ENCODE assay signal across 22 cellular contexts in the genomic region with DNA sequence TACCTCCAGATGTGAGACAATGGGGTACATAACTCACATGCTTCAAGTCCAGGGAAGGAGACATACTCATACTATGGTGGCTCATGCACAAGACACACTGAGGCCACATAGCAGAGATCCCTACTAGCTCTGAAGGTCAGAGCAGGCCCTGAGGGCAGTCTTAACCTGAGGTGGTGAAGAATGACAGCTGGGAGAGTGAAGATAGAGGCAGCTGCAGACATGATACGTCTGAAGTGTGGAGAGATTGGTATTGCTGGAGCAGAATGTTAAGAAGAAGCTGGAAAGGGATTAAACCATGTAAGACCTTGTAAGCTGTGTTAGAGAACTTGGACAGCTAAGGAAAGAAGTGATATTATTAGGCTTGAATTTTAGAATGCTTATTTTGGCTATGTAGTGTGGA.
"Had no signal": no experiment of that assay in that cellular context is flagged by ENCODE, and none has a peak within 500 bp of the region (broad histone marks: within the 10 kb centered on the region; RNA-seq: fewer than 3 reads in every experiment).

No MANE protein-coding gene starts in this region.

- H3K27ac ChIP-seq: left lung, psoas muscle, right lobe of liver, stomach had no signal

- H3K4me3 ChIP-seq: left lung, mucosa of descending colon, psoas muscle, right lobe of liver, smooth muscle cell, stomach had no signal

- H3K9me3 Mint-ChIP-seq: activated naive CD8-positive, alpha-beta T cell treated with anti-CD3 and anti-CD28 coated beads, Interleukin-2, amount 10 ng/mL, durations not matched to agents 7 days and 5 days; endodermal cell; naive thymus-derived CD4-positive, alpha-beta T cell; type B pancreatic cell had no signal

- H3K27me3 ChIP-seq: left lung, right lobe of liver, stomach had no signal

- FAIRE-seq: colon, kidney had no signal

- H3K4me1 ChIP-seq: left lung, psoas muscle, right lobe of liver, stomach had no signal

- H3K4me1 Mint-ChIP-seq: endodermal cell had no signal

- H3K27me3 Mint-ChIP-seq: activated naive CD8-positive, alpha-beta T cell treated with anti-CD3 and anti-CD28 coated beads, Interleukin-2, amount 10 ng/mL, durations not matched to agents 7 days and 5 days; naive thymus-derived CD4-positive, alpha-beta T cell; type B pancreatic cell had no signal

- H3K4me3 Mint-ChIP-seq: activated naive CD8-positive, alpha-beta T cell treated with anti-CD3 and anti-CD28 coated beads, Interleukin-2, amount 10 ng/mL, durations not matched to agents 7 days and 5 days; endodermal cell; naive thymus-derived CD4-positive, alpha-beta T cell; type B pancreatic cell had no signal

- ATAC-seq: activated CD4-positive, CD25-positive, alpha-beta regulatory T cell treated with anti-CD3 and anti-CD28 coated beads, Interleukin-2, amount 50 U/mL, for 24 hours; left lung; mucosa of descending colon; naive thymus-derived CD4-positive, alpha-beta T cell; right lobe of liver had no signal

- DNase-seq: activated CD4-positive, alpha-beta T cell treated with anti-CD3 and anti-CD28 coated beads, Interleukin-2, amount 50 U/mL, for 1 hour; activated CD8-positive, alpha-beta memory T cell treated with anti-CD3 and anti-CD28 coated beads, Interleukin-2, amount 50 U/mL, for 4 hours; activated naive CD8-positive, alpha-beta T cell treated with anti-CD3 and anti-CD28 coated beads, Interleukin-2, amount 10 ng/mL, durations not matched to agents 7 days and 5 days; amygdala; caudate nucleus; endodermal cell; foreskin melanocyte; hypothalamus; kidney; left lung; mucosa of descending colon; naive thymus-derived CD4-positive, alpha-beta T cell; psoas muscle; right lobe of liver; stimulated activated CD4-positive, alpha-beta T cell treated with anti-CD3 and anti-CD28 coated beads, Interleukin-4, amount 100 ng/mL, for 1 hour; stomach; T-helper 1 cell; T1000 had no signal

- H3K4me2 ChIP-seq: smooth muscle cell had no signal

- H3K9me3 ChIP-seq: left lung, mucosa of descending colon, psoas muscle, right lobe of liver, stomach had no signal

- H3K27ac Mint-ChIP-seq: activated naive CD8-positive, alpha-beta T cell treated with anti-CD3 and anti-CD28 coated beads, Interleukin-2, amount 10 ng/mL, durations not matched to agents 7 days and 5 days; endodermal cell; type B pancreatic cell had no signal
